18 cellular contexts compared by ENCODE assay signal in genomic region chr3:60542981-60543380, GRCh38.
"Had no signal": no experiment of that assay in that cellular context is flagged by ENCODE, and none has a peak within 500 bp of the region (broad histone marks: within the 10 kb centered on the region; RNA-seq: fewer than 3 reads in every experiment).

No MANE protein-coding gene starts in this region.

- H3K36me3 ChIP-seq: left lung, tibial artery had no signal

- H3K27ac ChIP-seq: foreskin keratinocyte, left lung, tibial artery had no signal

- DNase-seq: activated CD4-positive, alpha-beta memory T cell treated with anti-CD3 and anti-CD28 coated beads for 36 hours; activated CD4-positive, alpha-beta T cell treated with anti-CD3 and anti-CD28 coated beads for 48 hours; activated effector memory CD4-positive, alpha-beta T cell treated with Interleukin-2 at 50 U/mL for 16 hours; activated naive CD4-positive, alpha-beta T cell treated with anti-CD3 and anti-CD28 coated beads for 36 hours; activated naive CD8-positive, alpha-beta T cell treated with anti-CD3 and anti-CD28 coated beads, Interleukin-2, amount 10 ng/mL, durations not matched to agents 7 days and 5 days; activated T-cell treated with anti-CD3 and anti-CD28 coated beads, Interleukin-2, amount 50 U/mL, for 72 hours; amniotic stem cell; cerebellar nuclear complex; foreskin keratinocyte; left lung; naive thymus-derived CD4-positive, alpha-beta T cell; stimulated activated CD4-positive, alpha-beta T cell treated with anti-CD3 and anti-CD28 coated beads, Interleukin-12 subunit alpha, Interleukin-12 subunit beta, amount 100 ng/mL, for 4 hours; stimulated activated naive CD8-positive, alpha-beta T cell treated with anti-CD3 and anti-CD28 coated beads, Interleukin-15, amount 100 ng/mL, for 72 hours; T-helper 17 cell; tibial artery had no signal

- H3K27me3 ChIP-seq: foreskin keratinocyte, left lung, tibial artery had no signal

- H3K4me3 ChIP-seq: left lung, lung, tibial artery had no signal

- ATAC-seq: activated T-cell treated with anti-CD3 and anti-CD28 coated beads, Interleukin-2, amount 50 U/mL, for 72 hours; foreskin keratinocyte; left lung; naive thymus-derived CD4-positive, alpha-beta T cell; stimulated activated naive CD8-positive, alpha-beta T cell treated with anti-CD3 and anti-CD28 coated beads, Interleukin-15, amount 100 ng/mL, for 72 hours; T-helper 17 cell had no signal

- FAIRE-seq: bronchial epithelial cell, endometrium had no signal

- H3K4me1 ChIP-seq: foreskin keratinocyte, left lung, tibial artery had no signal

- H3K9me3 ChIP-seq: tibial artery had no signal
